Comparison of ENCODE assay signal across 1 cellular context in genomic region chr13:28136916-28137315, GRCh38.
TF ChIP-seq lines count a peak whose summit lies in the region.

No MANE protein-coding gene starts in this region.

TF ChIP-seq in H1, 55 proteins besides CTCF, POLR2A, EP300 and RAD21 (continued from another document):
- TF ChIP-seq E2F6 (IDR thresholded peaks at IDR 0.05) (no peak), RNF2 (IDR thresholded peaks at IDR 0.05; ENCODE audit: borderline replicate concordance, low read depth, low read length, missing control alignments, poor library complexity, severe bottlenecking) (no peak), EZH2 (IDR thresholded peaks at IDR 0.05; ENCODE audit: low read depth, low read length, severe bottlenecking) (no peak), KDM4A (IDR thresholded peaks at IDR 0.05; ENCODE audit: low read depth, low read length, severe bottlenecking) (no peak), SP1 (IDR thresholded peaks at IDR 0.05; ENCODE audit: low read depth, low read length) (no peak), RXRA (IDR thresholded peaks at IDR 0.05; ENCODE audit: insufficient read depth, low read depth, low read length) (no peak), MAX (IDR thresholded peaks at IDR 0.05) (no peak), SIN3A (conservative IDR thresholded peaks at IDR 0.05 in 1 of 2, IDR thresholded peaks at IDR 0.05 in 1 of 2; ENCODE audit: low read depth in 1 of 2, low read length in 2 of 2) (no peak), GABPA (IDR thresholded peaks at IDR 0.05; ENCODE audit: borderline replicate concordance, insufficient read depth, low read length) (no peak), CBX8 (IDR thresholded peaks at IDR 0.05; ENCODE audit: borderline replicate concordance, low read depth, low read length) (no peak), SRF (IDR thresholded peaks at IDR 0.05; ENCODE audit: low read depth, low read length) (no peak)
